Comparison of ENCODE assay signal across 1 cellular context in the genomic region with DNA sequence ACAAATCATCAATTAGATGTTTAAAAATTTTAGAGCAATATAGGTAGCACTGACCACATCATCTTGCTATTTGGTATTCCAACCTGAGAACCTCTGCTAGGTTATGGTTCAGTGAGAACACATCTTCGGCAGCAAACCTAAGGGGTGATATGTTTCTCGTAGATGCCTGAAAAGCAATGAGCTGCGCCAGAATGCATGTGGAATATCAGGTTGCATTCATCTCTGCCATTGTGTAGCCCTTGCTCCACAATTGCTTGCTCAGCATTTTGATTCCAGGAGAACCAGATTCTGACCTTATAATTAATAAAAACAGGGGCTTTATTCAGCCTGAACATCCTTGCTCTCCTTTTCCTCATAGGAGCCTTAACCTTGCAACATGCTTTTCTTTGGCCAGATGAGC.
TF ChIP-seq lines count a peak whose summit lies in the region.

No MANE protein-coding gene starts in this region.

TF ChIP-seq in GM23338, 12 proteins besides CTCF, POLR2A, EP300 and RAD21 (continued from another document):
- no peak for TF ChIP-seq ZNF462 (CRISPR knock-in tag; IDR thresholded peaks at IDR 0.05)
- TF ChIP-seq EZH2 (IDR thresholded peaks at IDR 0.05; ENCODE audit: low read depth, unreplicated experiment): no peak
- no peak for TF ChIP-seq STAT1 (IDR thresholded peaks at IDR 0.05; ENCODE audit: unreplicated experiment)
- TF ChIP-seq NANOG (IDR thresholded peaks at IDR 0.05; ENCODE audit: borderline replicate concordance): no peak
- no peak for TF ChIP-seq ETS1 (IDR thresholded peaks at IDR 0.05)
- TF ChIP-seq ZNF331 (CRISPR knock-in tag; IDR thresholded peaks at IDR 0.05; ENCODE audit: low read depth): no peak
- TF ChIP-seq POLR2AphosphoS5 (IDR thresholded peaks at IDR 0.05; ENCODE audit: low read depth): no peak
- no peak for TF ChIP-seq REST (IDR thresholded peaks at IDR 0.05; ENCODE audit: unreplicated experiment)
- TF ChIP-seq CREB1 (CRISPR knock-in tag; IDR thresholded peaks at IDR 0.05; ENCODE audit: low read depth): no peak
- no peak for TF ChIP-seq ZNF114 (CRISPR knock-in tag; IDR thresholded peaks at IDR 0.05)
